Comparison of ENCODE assay signal across 14 cellular contexts in the genomic region with DNA sequence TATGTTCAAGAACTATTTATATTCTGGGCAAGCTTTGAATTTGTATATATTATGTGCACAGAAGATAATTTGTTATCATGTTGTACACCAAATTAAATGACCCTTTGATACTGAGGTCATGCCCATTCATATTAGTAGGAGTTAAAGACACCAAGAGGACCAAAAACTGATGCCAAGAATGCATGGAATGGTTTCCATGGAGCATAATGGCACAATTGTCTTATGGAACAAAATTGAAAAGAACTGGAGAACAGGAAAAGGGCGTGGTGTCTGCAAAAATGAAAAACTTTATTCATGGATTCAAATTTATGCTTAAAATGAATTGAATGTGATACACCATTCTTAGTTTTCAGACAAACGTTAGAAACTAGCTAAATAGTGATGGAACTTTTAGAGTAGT. TPM values are rescaled to one million over a fixed set of nuclear protein-coding genes. Genes with fewer than 3 reads are reported as not detected.
A peak's percentile ranks its signal among the peaks of the same experiment; 100 is the strongest.
DNase-seq lines count a peak whose midpoint lies in the region; ATAC-seq and TF ChIP-seq lines count a peak whose summit lies in the region.
"Had no signal": no experiment of that assay in that cellular context is flagged by ENCODE, and none has a peak within 500 bp of the region (broad histone marks: within the 10 kb centered on the region; RNA-seq: fewer than 3 reads in every experiment).

No MANE protein-coding gene starts in this region.

- H2AFZ ChIP-seq in Loucy (ENCODE audit: low read length): no peak overlapping the region

- no peak for TF ChIP-seq CTCF in Loucy (conservative IDR thresholded peaks at IDR 0.05; ENCODE audit: low read length)

- H4K20me1 ChIP-seq in Loucy (ENCODE audit: insufficient read depth, low read length, poor library complexity, severe bottlenecking): no peaks in the 10 kb centered on the region
- H4K20me1 ChIP-seq: BLaER1 had no signal

- H3K4me2 ChIP-seq in Loucy (ENCODE audit: low read depth, low read length, poor library complexity, severe bottlenecking): peak overlapping the region; percentile 20

- H3K79me2 ChIP-seq in Loucy (ENCODE audit: insufficient read depth, low read length): no peaks in the 10 kb centered on the region

- H3K36me3 ChIP-seq in Loucy (ENCODE audit: insufficient read depth, low read length): no peaks in the 10 kb centered on the region
- H3K36me3 ChIP-seq: BLaER1, HAP-1 had no signal

- in situ Hi-C loops in SK-MEL-5 (cut with HindIII; ENCODE audit: low pct_unique_long_range_greater_than_20kb, low sequenced_read_pairs): no loop called here

- H3K27me3 ChIP-seq in Loucy (ENCODE audit: insufficient read depth, low read length, poor library complexity, severe bottlenecking): no peaks in the 10 kb centered on the region
- H3K27me3 ChIP-seq: BLaER1 had no signal

- no peaks in the 10 kb centered on the region for H3K9me2 ChIP-seq in Loucy (replicated peaks; ENCODE audit: low read depth, low read length)

- H3K4me3 ChIP-seq in Loucy (ENCODE audit: low read length, poor library complexity, severe bottlenecking): no peak overlapping the region
- H3K4me3 ChIP-seq: BLaER1, GM12878, HAP-1 had no signal

- no peak overlapping the region for H3K9ac ChIP-seq in Loucy (ENCODE audit: low read depth, low read length, poor library complexity, severe bottlenecking)
- H3K9ac ChIP-seq: BLaER1 had no signal

- H3K4me1 ChIP-seq in Loucy (ENCODE audit: insufficient read depth, low read length, poor library complexity, severe bottlenecking): peaks cover 29% of the 10 kb centered on the region

- no peaks in the 10 kb centered on the region for H3F3A ChIP-seq in Loucy (ENCODE audit: low read depth)

- DNase-seq in COLO829 (ENCODE audit: low spot score) (peak; percentile 54), SK-MEL-5 (ENCODE audit: low read depth, low spot score) (peak; percentile 50), A172 (ENCODE audit: low spot score) (no peak)
- DNase-seq: CD8-positive, alpha-beta T cell; DMS 273 treated with DMSO at 0.1 percent for 48 hours; DMS79; GDM1; GOT3 had no signal

- H3K9me3 ChIP-seq in Loucy (ENCODE audit: insufficient read depth, low read depth, low read length): no peaks in the 10 kb centered on the region
- H3K9me3 ChIP-seq: BLaER1, HAP-1 had no signal

- ATAC-seq in HG02840 (IDR thresholded peaks at IDR 0.05; ENCODE audit: low FRiP score, unreplicated experiment) (no peak), GM19324 (IDR thresholded peaks at IDR 0.05; ENCODE audit: low FRiP score, unreplicated experiment) (no peak)

RNA-seq across cellular contexts. Expression of gene RBMS1, which starts 24.1 kb away (rescaled TPM):
- total RNA-seq in SK-MEL-5 (2014; rRNA removed; shearing (Covaris generic)): 54.6 and 56.8 TPM in 2 replicates
- polyA plus RNA-seq in SK-MEL-5 (2015; cell fraction: cytosol; rRNA removed): 37.7 and 49.8 TPM in 2 replicates
- 74.9 and 78.6 TPM in 2 replicates for polyA plus RNA-seq in SK-MEL-5 (2015; cell fraction: nucleus; rRNA removed)
- total RNA-seq in A172 (2014; rRNA removed; shearing (Covaris generic)): 68.6 and 83.7 TPM in 2 replicates
